Comparison of ENCODE assay signal across 2 cellular contexts in the genomic region with DNA sequence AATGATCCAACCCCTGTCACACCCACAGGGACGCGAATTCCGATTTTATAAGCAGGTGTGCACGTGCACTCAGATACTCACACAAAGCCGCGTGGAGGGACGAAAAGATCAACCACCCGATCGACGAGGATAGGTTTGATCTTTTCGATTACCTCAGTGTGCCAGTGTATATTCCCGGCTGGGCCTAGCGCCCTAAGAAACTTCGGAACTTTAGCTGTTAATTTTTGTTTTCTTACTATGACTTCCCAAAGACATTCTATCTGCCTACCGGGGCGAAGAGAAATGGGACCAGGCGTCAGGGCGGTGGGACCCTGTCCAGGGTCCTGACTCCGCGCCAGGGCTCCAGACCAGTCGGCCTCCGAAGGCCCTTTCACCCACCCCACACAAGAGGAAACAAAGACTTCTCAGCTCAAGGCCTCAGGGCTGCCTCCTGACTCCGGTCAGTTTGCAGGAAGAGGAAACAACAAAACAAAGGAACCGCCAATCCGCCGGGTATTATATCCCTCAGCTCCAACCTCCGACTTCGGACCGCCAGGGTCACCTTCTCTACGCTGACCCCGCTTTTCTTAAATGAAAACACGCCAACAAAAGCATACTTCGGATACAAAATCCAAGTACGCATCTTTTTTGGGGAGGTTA.
TF ChIP-seq lines count a peak whose summit lies in the region.

No MANE protein-coding gene starts in this region.

TF ChIP-seq in K562, 482 proteins besides CTCF, POLR2A, EP300 and RAD21:
- TF ChIP-seq, protein P1, sequence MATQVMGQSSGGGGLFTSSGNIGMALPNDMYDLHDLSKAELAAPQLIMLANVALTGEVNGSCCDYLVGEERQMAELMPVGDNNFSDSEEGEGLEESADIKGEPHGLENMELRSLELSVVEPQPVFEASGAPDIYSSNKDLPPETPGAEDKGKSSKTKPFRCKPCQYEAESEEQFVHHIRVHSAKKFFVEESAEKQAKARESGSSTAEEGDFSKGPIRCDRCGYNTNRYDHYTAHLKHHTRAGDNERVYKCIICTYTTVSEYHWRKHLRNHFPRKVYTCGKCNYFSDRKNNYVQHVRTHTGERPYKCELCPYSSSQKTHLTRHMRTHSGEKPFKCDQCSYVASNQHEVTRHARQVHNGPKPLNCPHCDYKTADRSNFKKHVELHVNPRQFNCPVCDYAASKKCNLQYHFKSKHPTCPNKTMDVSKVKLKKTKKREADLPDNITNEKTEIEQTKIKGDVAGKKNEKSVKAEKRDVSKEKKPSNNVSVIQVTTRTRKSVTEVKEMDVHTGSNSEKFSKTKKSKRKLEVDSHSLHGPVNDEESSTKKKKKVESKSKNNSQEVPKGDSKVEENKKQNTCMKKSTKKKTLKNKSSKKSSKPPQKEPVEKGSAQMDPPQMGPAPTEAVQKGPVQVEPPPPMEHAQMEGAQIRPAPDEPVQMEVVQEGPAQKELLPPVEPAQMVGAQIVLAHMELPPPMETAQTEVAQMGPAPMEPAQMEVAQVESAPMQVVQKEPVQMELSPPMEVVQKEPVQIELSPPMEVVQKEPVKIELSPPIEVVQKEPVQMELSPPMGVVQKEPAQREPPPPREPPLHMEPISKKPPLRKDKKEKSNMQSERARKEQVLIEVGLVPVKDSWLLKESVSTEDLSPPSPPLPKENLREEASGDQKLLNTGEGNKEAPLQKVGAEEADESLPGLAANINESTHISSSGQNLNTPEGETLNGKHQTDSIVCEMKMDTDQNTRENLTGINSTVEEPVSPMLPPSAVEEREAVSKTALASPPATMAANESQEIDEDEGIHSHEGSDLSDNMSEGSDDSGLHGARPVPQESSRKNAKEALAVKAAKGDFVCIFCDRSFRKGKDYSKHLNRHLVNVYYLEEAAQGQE (CRISPR knock-in tag; IDR thresholded peaks at IDR 0.05; ENCODE audit: low read depth): 0 out of 2 replicates have a peak, but pooled peaks have one; percentile 32
- TF ChIP-seq EHMT2 (IDR thresholded peaks at IDR 0.05) (0 out of 2 replicates have a peak, but pooled peaks have one; percentile 28), NCOR1 (IDR thresholded peaks at IDR 0.05) (no peak)

TF ChIP-seq in HepG2, 621 proteins besides CTCF, POLR2A, EP300 and RAD21:
- TF ChIP-seq ZNF550 (CRISPR knock-in tag; IDR thresholded peaks at IDR 0.05; ENCODE audit: borderline replicate concordance) (no peak), ZBTB38 (CRISPR knock-in tag; IDR thresholded peaks at IDR 0.05) (0 out of 2 replicates have a peak, but pooled peaks have one; percentile 37), ZNF501 (CRISPR knock-in tag; IDR thresholded peaks at IDR 0.05) (no peak), ZNF839 (CRISPR knock-in tag; IDR thresholded peaks at IDR 0.05; ENCODE audit: borderline replicate concordance) (no peak), MIER2 (CRISPR knock-in tag; IDR thresholded peaks at IDR 0.05) (peak; percentile 50; the same call in 1 of the 2 replicates)
- TF ChIP-seq, protein P2, sequence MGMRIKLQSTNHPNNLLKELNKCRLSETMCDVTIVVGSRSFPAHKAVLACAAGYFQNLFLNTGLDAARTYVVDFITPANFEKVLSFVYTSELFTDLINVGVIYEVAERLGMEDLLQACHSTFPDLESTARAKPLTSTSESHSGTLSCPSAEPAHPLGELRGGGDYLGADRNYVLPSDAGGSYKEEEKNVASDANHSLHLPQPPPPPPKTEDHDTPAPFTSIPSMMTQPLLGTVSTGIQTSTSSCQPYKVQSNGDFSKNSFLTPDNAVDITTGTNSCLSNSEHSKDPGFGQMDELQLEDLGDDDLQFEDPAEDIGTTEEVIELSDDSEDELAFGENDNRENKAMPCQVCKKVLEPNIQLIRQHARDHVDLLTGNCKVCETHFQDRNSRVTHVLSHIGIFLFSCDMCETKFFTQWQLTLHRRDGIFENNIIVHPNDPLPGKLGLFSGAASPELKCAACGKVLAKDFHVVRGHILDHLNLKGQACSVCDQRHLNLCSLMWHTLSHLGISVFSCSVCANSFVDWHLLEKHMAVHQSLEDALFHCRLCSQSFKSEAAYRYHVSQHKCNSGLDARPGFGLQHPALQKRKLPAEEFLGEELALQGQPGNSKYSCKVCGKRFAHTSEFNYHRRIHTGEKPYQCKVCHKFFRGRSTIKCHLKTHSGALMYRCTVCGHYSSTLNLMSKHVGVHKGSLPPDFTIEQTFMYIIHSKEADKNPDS (CRISPR knock-in tag; IDR thresholded peaks at IDR 0.05): no peak
- TF ChIP-seq, protein P1 (IDR thresholded peaks at IDR 0.05; ENCODE audit: borderline replicate concordance in 1 of 2, low read depth in 1 of 2, low read length in 2 of 2): peak in 1 of 2 experiments; percentile 86; a peak in 2 of 4 replicates
